ENCODE assay signal across 8 cellular contexts in genomic region chr12:93098077-93098476, GRCh38.
A peak's percentile ranks its signal among the peaks of the same experiment; 100 is the strongest.
DNase-seq lines count a peak whose midpoint lies in the region; ATAC-seq and TF ChIP-seq lines count a peak whose summit lies in the region.

No MANE protein-coding gene starts in this region.

- no peaks in the 10 kb centered on the region for H3K9me3 ChIP-seq in CD4-positive, alpha-beta T cell (ENCODE audit: control insufficient read depth, low read length)
- no peaks in the 10 kb centered on the region for H3K9me3 ChIP-seq in OCI-LY3 (ENCODE audit: insufficient read depth, low read length)

- peak overlapping the region; percentile 23 for H3K4me2 ChIP-seq in OCI-LY3 (ENCODE audit: low read length)

- no peak overlapping the region; the same call in 1 of the 2 replicates for H3K9ac ChIP-seq in OCI-LY3 (ENCODE audit: low read length)

- H3K27ac ChIP-seq in CD4-positive, alpha-beta T cell (ENCODE audit: low read depth, low read length) = no peak overlapping the region
- H3K27ac ChIP-seq in OCI-LY3 (ENCODE audit: low read length) = no peak overlapping the region

- no peaks in the 10 kb centered on the region for H3K27me3 ChIP-seq in CD4-positive, alpha-beta T cell (ENCODE audit: control insufficient read depth, insufficient read depth, low read length)
- H3K27me3 ChIP-seq in OCI-LY3 (ENCODE audit: low read depth, low read length) = no peaks in the 10 kb centered on the region

- H3K36me3 Mint-ChIP-seq in CD4-positive, alpha-beta T cell (ENCODE audit: low read depth) = no peaks in the 10 kb centered on the region
- no peaks in the 10 kb centered on the region for H3K36me3 Mint-ChIP-seq in activated T-cell treated with anti-CD3 and anti-CD28 coated beads, Interleukin-2, amount 50 U/mL, for 24 hours (ENCODE audit: low read depth)
- no peaks in the 10 kb centered on the region for H3K36me3 Mint-ChIP-seq in progenitor cell of endocrine pancreas (ENCODE audit: insufficient read depth)

- peaks cover 4% of the 10 kb centered on the region for H3K4me1 ChIP-seq in OCI-LY3 (ENCODE audit: low read length)

- peak; percentile 84 for ATAC-seq in CD4-positive, alpha-beta T cell (ENCODE audit: poor library complexity)
- peak; percentile 38 for ATAC-seq in GM21786 (IDR thresholded peaks at IDR 0.05; ENCODE audit: unreplicated experiment)
- no peak for ATAC-seq in GM19328 (IDR thresholded peaks at IDR 0.05; ENCODE audit: unreplicated experiment)
- no peak for ATAC-seq in GM21825 (IDR thresholded peaks at IDR 0.05; ENCODE audit: unreplicated experiment)

- intact Hi-C loops in CD4-positive, alpha-beta T cell (cut with DNase I, micrococcal nuclease) = loop anchor here (5.0 to 10.0 kb wide), 4 partner anchors 299 to 1007 kb away; no protein-coding TSS in a partner anchor

- peak overlapping the region; percentile 81 for H2AFZ ChIP-seq in OCI-LY3 (ENCODE audit: low read depth, low read length)

- CTCF ChIA-PET in CD4-positive, alpha-beta T cell (lab: Charles Lee) = interaction anchor here (0.6 to 2.5 kb wide), 12 partner anchors 9 to 1469 kb away, joined by 3 to 9 read pairs (median 3); no protein-coding TSS in a partner anchor

- H3K79me2 ChIP-seq in OCI-LY3 (ENCODE audit: low read length) = no peaks in the 10 kb centered on the region

- peaks cover 6% of the 10 kb centered on the region for H3K27me3 Mint-ChIP-seq in CD4-positive, alpha-beta T cell
- no peaks in the 10 kb centered on the region for H3K27me3 Mint-ChIP-seq in activated T-cell treated with anti-CD3 and anti-CD28 coated beads, Interleukin-2, amount 50 U/mL, for 24 hours
- no peaks in the 10 kb centered on the region for H3K27me3 Mint-ChIP-seq in progenitor cell of endocrine pancreas

- no peak overlapping the region for H3K4me3 ChIP-seq in OCI-LY3 (ENCODE audit: low read length)
- H3K4me3 ChIP-seq in foreskin fibroblast (ENCODE audit: low read depth in 1 of 2, low read length in 2 of 2) = no peak overlapping the region

- POLR2A ChIA-PET in CD4-positive, alpha-beta T cell (lab: Charles Lee) = no interaction called here

- no peaks in the 10 kb centered on the region for H3K36me3 ChIP-seq in OCI-LY3 (replicated peaks; ENCODE audit: low read depth, low read length)

- DNase-seq in CD4-positive, alpha-beta T cell = peak; percentile 32 to 65 (median 54)
- DNase-seq in activated T-cell treated with anti-CD3 and anti-CD28 coated beads, Interleukin-2, amount 50 U/mL, for 24 hours = peak; percentile 57
- DNase-seq in foreskin fibroblast (peak in 1 of 2 donors; percentile 47), progenitor cell of endocrine pancreas (ENCODE audit: low spot score, unreplicated experiment) (no peak)

- peak; percentile 61 for TF ChIP-seq CTCF in CD4-positive, alpha-beta T cell (IDR thresholded peaks at IDR 0.05)
- peak; percentile 57 for TF ChIP-seq CTCF in OCI-LY3 (IDR thresholded peaks at IDR 0.05; ENCODE audit: low read depth, low read length)
- peak; percentile 15 for TF ChIP-seq CTCF in foreskin fibroblast (IDR thresholded peaks at IDR 0.05; ENCODE audit: low read depth, low read length)
- peak; percentile 62 for TF ChIP-seq CTCF in progenitor cell of endocrine pancreas (IDR thresholded peaks at IDR 0.05; ENCODE audit: unreplicated experiment)

- H4K20me1 ChIP-seq in OCI-LY3 (ENCODE audit: insufficient read depth, low read length) = no peaks in the 10 kb centered on the region

- no peak overlapping the region for H3K27ac Mint-ChIP-seq in CD4-positive, alpha-beta T cell
- H3K27ac Mint-ChIP-seq in activated T-cell treated with anti-CD3 and anti-CD28 coated beads, Interleukin-2, amount 50 U/mL, for 24 hours = peak overlapping the region; percentile 30
- H3K27ac Mint-ChIP-seq in progenitor cell of endocrine pancreas = no peak overlapping the region

- H3K4me3 Mint-ChIP-seq in CD4-positive, alpha-beta T cell = no peak overlapping the region
- H3K4me3 Mint-ChIP-seq in activated T-cell treated with anti-CD3 and anti-CD28 coated beads, Interleukin-2, amount 50 U/mL, for 24 hours = no peak overlapping the region
- H3K4me3 Mint-ChIP-seq in progenitor cell of endocrine pancreas (ENCODE audit: low read depth) = no peak overlapping the region

- peaks cover 5% of the 10 kb centered on the region for H3K4me1 Mint-ChIP-seq in CD4-positive, alpha-beta T cell (ENCODE audit: low read depth)
- peaks cover 19% of the 10 kb centered on the region for H3K4me1 Mint-ChIP-seq in activated T-cell treated with anti-CD3 and anti-CD28 coated beads, Interleukin-2, amount 50 U/mL, for 24 hours (ENCODE audit: low read depth)
- peaks cover 19% of the 10 kb centered on the region for H3K4me1 Mint-ChIP-seq in progenitor cell of endocrine pancreas (ENCODE audit: low read depth)

- H3K9me3 Mint-ChIP-seq in CD4-positive, alpha-beta T cell = no peaks in the 10 kb centered on the region
- no peaks in the 10 kb centered on the region for H3K9me3 Mint-ChIP-seq in activated T-cell treated with anti-CD3 and anti-CD28 coated beads, Interleukin-2, amount 50 U/mL, for 24 hours
- peaks cover 3% of the 10 kb centered on the region for H3K9me3 Mint-ChIP-seq in progenitor cell of endocrine pancreas (ENCODE audit: low read depth)

Comparison
In these comparisons a context has a peak if more than half of its experiments do, and no peak if none do; other contexts are left out.
1. ATAC-seq: peak in CD4-positive, alpha-beta T cell (single experiment) and GM21786 (single experiment); none in GM19328 (single experiment) and GM21825 (single experiment).
2. Peak in every context shown above with its lines, with median percentiles within 50 percentile points of each other: CTCF ChIP-seq.